ENCODE assay signal across 1 cellular context in the genomic region with DNA sequence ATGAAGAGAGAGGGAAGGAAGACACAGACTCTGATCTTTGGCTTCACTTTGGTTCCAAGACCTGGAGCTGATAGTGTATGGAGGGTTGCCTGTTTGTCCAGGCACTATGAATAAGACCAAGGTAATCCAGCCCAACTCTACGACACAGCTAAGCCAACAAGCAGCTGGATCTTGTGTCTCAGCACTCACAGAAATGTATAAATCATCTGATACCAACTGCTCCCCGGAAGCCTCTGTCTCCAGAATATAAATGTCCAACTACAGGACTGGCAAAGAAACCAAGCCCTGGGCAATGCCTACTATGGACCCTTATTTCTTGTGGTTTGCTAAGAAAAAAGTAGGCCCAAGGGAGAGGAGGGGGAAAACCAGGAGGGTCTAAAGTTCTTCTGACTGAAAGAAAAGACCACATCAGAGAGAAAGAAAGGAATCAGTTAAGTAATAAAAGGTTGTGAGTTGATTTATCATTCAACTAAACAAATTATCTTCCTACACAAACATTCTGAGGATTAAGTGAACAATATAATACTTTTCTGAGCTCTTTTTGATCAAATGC.
TF ChIP-seq lines count a peak whose summit lies in the region.

No MANE protein-coding gene starts in this region.

TF ChIP-seq in HepG2, 621 proteins besides CTCF, POLR2A, EP300 and RAD21:
- no peak for TF ChIP-seq SIN3B (IDR thresholded peaks at IDR 0.05; ENCODE audit: low read length)
- TF ChIP-seq CHCHD3 (CRISPR knock-in tag; IDR thresholded peaks at IDR 0.05): 0 out of 2 replicates have a peak, but pooled peaks have one; percentile 19
- TF ChIP-seq NFYB (CRISPR knock-in tag; IDR thresholded peaks at IDR 0.05): no peak
- TF ChIP-seq, protein P1, sequence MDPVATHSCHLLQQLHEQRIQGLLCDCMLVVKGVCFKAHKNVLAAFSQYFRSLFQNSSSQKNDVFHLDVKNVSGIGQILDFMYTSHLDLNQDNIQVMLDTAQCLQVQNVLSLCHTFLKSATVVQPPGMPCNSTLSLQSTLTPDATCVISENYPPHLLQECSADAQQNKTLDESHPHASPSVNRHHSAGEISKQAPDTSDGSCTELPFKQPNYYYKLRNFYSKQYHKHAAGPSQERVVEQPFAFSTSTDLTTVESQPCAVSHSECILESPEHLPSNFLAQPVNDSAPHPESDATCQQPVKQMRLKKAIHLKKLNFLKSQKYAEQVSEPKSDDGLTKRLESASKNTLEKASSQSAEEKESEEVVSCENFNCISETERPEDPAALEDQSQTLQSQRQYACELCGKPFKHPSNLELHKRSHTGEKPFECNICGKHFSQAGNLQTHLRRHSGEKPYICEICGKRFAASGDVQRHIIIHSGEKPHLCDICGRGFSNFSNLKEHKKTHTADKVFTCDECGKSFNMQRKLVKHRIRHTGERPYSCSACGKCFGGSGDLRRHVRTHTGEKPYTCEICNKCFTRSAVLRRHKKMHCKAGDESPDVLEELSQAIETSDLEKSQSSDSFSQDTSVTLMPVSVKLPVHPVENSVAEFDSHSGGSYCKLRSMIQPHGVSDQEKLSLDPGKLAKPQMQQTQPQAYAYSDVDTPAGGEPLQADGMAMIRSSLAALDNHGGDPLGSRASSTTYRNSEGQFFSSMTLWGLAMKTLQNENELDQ (CRISPR knock-in tag; IDR thresholded peaks at IDR 0.05; ENCODE audit: borderline replicate concordance): no peak
- no peak for TF ChIP-seq ZNF567 (CRISPR knock-in tag; IDR thresholded peaks at IDR 0.05; ENCODE audit: borderline replicate concordance)
